8 cellular contexts compared by ENCODE assay signal in genomic region chrX:109890910-109891502, GRCh38.
A peak's percentile ranks its signal among the peaks of the same experiment; 100 is the strongest.
DNase-seq lines count a peak whose midpoint lies in the region; ATAC-seq and TF ChIP-seq lines count a peak whose summit lies in the region.

No MANE protein-coding gene starts in this region.

- H3K4me2 ChIP-seq in HCT116 (ENCODE audit: low read length), result 0 out of 2 replicates have a peak overlapping the region, but pooled peaks have one; percentile 25

- H3K4me1 ChIP-seq in HCT116 (ENCODE audit: control insufficient read depth in 1 of 2, insufficient read depth in 2 of 2, low read length in 2 of 2), result no peaks in the 10 kb centered on the region

- POLR2A ChIA-PET in HCT116 (lab: Charles Lee), result interaction anchor here (0.8 to 1.1 kb wide), 2 partner anchors 11 to 418 kb away, joined by 3 to 4 read pairs; no protein-coding TSS in a partner anchor

- no peaks in the 10 kb centered on the region for H3K36me3 Mint-ChIP-seq in central memory CD8-positive, alpha-beta T cell (ENCODE audit: insufficient read depth)

- H3K79me2 ChIP-seq in HCT116 (ENCODE audit: insufficient read depth, low read length), result no peaks in the 10 kb centered on the region

- no peaks in the 10 kb centered on the region for H3K9me3 ChIP-seq in HCT116 (ENCODE audit: control insufficient read depth in 1 of 2, insufficient read depth in 1 of 2, low read depth in 1 of 2, low read length in 2 of 2)

- H2AFZ ChIP-seq in HCT116 (ENCODE audit: low read depth, low read length, poor library complexity, severe bottlenecking), result peak overlapping the region; percentile 78

- BruUV-seq in HCT116 (replicated peaks; lab: Mats Ljungman, UMichigan), result no TSS peak

- no peaks in the 10 kb centered on the region for H3K9me3 Mint-ChIP-seq in central memory CD8-positive, alpha-beta T cell

- DNase-seq in G401 (ENCODE audit: low spot score) (peak; percentile 33), HCT116 (ENCODE audit: low read depth, low spot score) (peak; percentile 43), NCI-H146 treated with DMSO at 0.1 percent for 48 hours (lab: John Stamatoyannopoulos, UW; ENCODE audit: unreplicated experiment) (peak; percentile 6), left colon (peak; percentile 36 to 50)
- peak; percentile 11 to 14 for DNase-seq in central memory CD8-positive, alpha-beta T cell (ENCODE audit: low spot score in 2 of 2)
- DNase-seq in stimulated activated CD4-positive, alpha-beta T cell treated with anti-CD3 and anti-CD28 coated beads, Interleukin-4, amount 100 ng/mL, for 48 hours (ENCODE audit: low read depth in 2 of 2), result peak; percentile 9 to 15

- H3K9ac ChIP-seq in HCT116 (ENCODE audit: low read length), result no peak overlapping the region

- no peak overlapping the region for H3K27ac Mint-ChIP-seq in central memory CD8-positive, alpha-beta T cell (ENCODE audit: low read depth)

- in situ Hi-C loops in G401 (cut with HindIII; ENCODE audit: low sequenced_read_pairs), result no loop called here

- H3K36me3 ChIP-seq in HCT116 (ENCODE audit: control insufficient read depth in 1 of 2, insufficient read depth in 2 of 2, low read length in 2 of 2), result no peaks in the 10 kb centered on the region

- CTCF ChIA-PET in HCT116 (lab: Charles Lee), result interaction anchor here (0.6 to 2.1 kb wide), 28 partner anchors 9 to 1192 kb away, joined by 3 to 32 read pairs (median 4); no protein-coding TSS in a partner anchor

- TF ChIP-seq RAD21 in HCT116 (IDR thresholded peaks at IDR 0.05; ENCODE audit: low read depth), result peak; percentile 65

- no peak overlapping the region for H3K4me3 Mint-ChIP-seq in central memory CD8-positive, alpha-beta T cell

- no peaks in the 10 kb centered on the region for H3K27me3 ChIP-seq in HCT116 (ENCODE audit: insufficient read depth, low read length)

- no peaks in the 10 kb centered on the region for H3K4me1 Mint-ChIP-seq in central memory CD8-positive, alpha-beta T cell

- intact Hi-C loops in HCT116 (cut with micrococcal nuclease) (loop anchor here (10.0 kb wide), 1 partner anchor 514 kb away; no protein-coding TSS in a partner anchor), left colon (cut with DNase I, micrococcal nuclease) (loop anchor here in 1 of 2 donors (5.0 kb wide), 1 partner anchor 404 kb away; no protein-coding TSS in a partner anchor)

- RAD21 ChIA-PET in HCT116 (lab: Charles Lee; ENCODE audit: low non-redundant PET in 1 of 2, low total read pairs in 2 of 2, uncharacterized antibody in 2 of 2, unreplicated experiment in 2 of 2), result interaction anchor here (0.8 to 1.6 kb wide), 3 partner anchors 178 to 406 kb away, joined by 3 to 6 read pairs (median 5); no protein-coding TSS in a partner anchor

- peak; percentile 52 to 76 (median 72); a peak in 5 of 6 replicates for TF ChIP-seq CTCF in HCT116 (IDR thresholded peaks at IDR 0.05 in 2 of 3, conservative IDR thresholded peaks at IDR 0.05 in 1 of 3; ENCODE audit: borderline replicate concordance in 1 of 3, insufficient read depth in 1 of 3, low read depth in 2 of 3, low read length in 2 of 3)
- TF ChIP-seq CTCF in VCaP (conservative IDR thresholded peaks at IDR 0.05), result peak; percentile 67

- H3K27me3 Mint-ChIP-seq in central memory CD8-positive, alpha-beta T cell, result no peaks in the 10 kb centered on the region

- H4K20me1 ChIP-seq in HCT116 (ENCODE audit: insufficient read depth), result no peaks in the 10 kb centered on the region

- ATAC-seq in HCT116, result peak; percentile 93
- ATAC-seq in central memory CD8-positive, alpha-beta T cell (replicated peaks; ENCODE audit: extremely low read depth, poor library complexity, severe bottlenecking), result no peak
- peak; percentile 65 for ATAC-seq in left colon
- ATAC-seq in GM18907 (IDR thresholded peaks at IDR 0.05; ENCODE audit: unreplicated experiment), result no peak

- no peak overlapping the region for H3K27ac ChIP-seq in HCT116 (ENCODE audit: low read depth, low read length)
- no peak overlapping the region for H3K27ac ChIP-seq in VCaP

- H3K9me2 ChIP-seq in HCT116 (ENCODE audit: insufficient read depth), result no peaks in the 10 kb centered on the region

- H3K4me3 ChIP-seq in HCT116 (replicated peaks in 1 of 2; ENCODE audit: low read depth in 1 of 2, low read length in 2 of 2), result no peak overlapping the region

- no peak for TF ChIP-seq POLR2A in HCT116 (IDR thresholded peaks at IDR 0.05; ENCODE audit: borderline replicate concordance, extremely low read depth, insufficient read depth, insufficient read length)

TF ChIP-seq in HCT116, 20 proteins besides CTCF, POLR2A, EP300 and RAD21:
- TF ChIP-seq ELF1 (IDR thresholded peaks at IDR 0.05; ENCODE audit: borderline replicate concordance, low read depth), result no peak
- TF ChIP-seq SP1 (IDR thresholded peaks at IDR 0.05; ENCODE audit: low read depth), result no peak
- no peak for TF ChIP-seq REST (IDR thresholded peaks at IDR 0.05; ENCODE audit: low read depth)

Comparison
In these comparisons a context has a peak if more than half of its experiments do, and no peak if none do; other contexts are left out.
1. ATAC-seq: peak in HCT116 (single experiment) and left colon (single experiment); none in central memory CD8-positive, alpha-beta T cell (single experiment) and GM18907 (single experiment).
2. Peak in every context shown above with its lines, with median percentiles within 50 percentile points of each other: DNase-seq.